In genomic region chr11:61744181-61744580, GRCh38 we compare ENCODE assay signal across 17 cellular contexts. TPM values are rescaled to one million over a fixed set of nuclear protein-coding genes. Genes with fewer than 3 reads are reported as not detected.
DNase-seq lines count a peak whose midpoint lies in the region; ATAC-seq, FAIRE-seq and TF ChIP-seq lines count a peak whose summit lies in the region.
"Had no signal": no experiment of that assay in that cellular context is flagged by ENCODE, and none has a peak within 500 bp of the region (broad histone marks: within the 10 kb centered on the region; RNA-seq: fewer than 3 reads in every experiment).

No MANE protein-coding gene starts in this region.

- intact Hi-C loops in K562 (cut with micrococcal nuclease): no loop called here
- intact Hi-C loops in testis (cut with DNase I; ENCODE audit: low total_unique reads): no loop called here
- intact Hi-C loops in A673 (cut with micrococcal nuclease; ENCODE audit: unreplicated experiment): no loop called here

- no peak overlapping the region for H3K4me3 ChIP-seq in HEK293 (ENCODE audit: low read depth, low read length)
- no peak overlapping the region for H3K4me3 ChIP-seq in K562
- H3K4me3 ChIP-seq in testis: no peak overlapping the region
- H3K4me3 ChIP-seq in A673 (ENCODE audit: low read depth, low read length, poor library complexity, severe bottlenecking): no peak overlapping the region
- H3K4me3 ChIP-seq: GM12878 had no signal

- no peak for TF ChIP-seq RAD21 in K562 (CRISPR knock-in tag; conservative IDR thresholded peaks at IDR 0.05 in 1 of 2, IDR thresholded peaks at IDR 0.05 in 1 of 2)

- no peaks in the 10 kb centered on the region for H3K79me2 ChIP-seq in K562 (ENCODE audit: control insufficient read depth, insufficient read depth, low read length)

- no peak for TF ChIP-seq EP300 in K562 (IDR thresholded peaks at IDR 0.05; ENCODE audit: low read length)

- no peaks in the 10 kb centered on the region for H3K9me3 Mint-ChIP-seq in activated T-cell treated with anti-CD3 and anti-CD28 coated beads, Interleukin-2, amount 50 U/mL, for 24 hours
- H3K9me3 Mint-ChIP-seq: CD4-positive, alpha-beta memory T cell had no signal

- H3K4me1 ChIP-seq in HEK293 (ENCODE audit: control insufficient read depth, insufficient read depth, low read length): no peaks in the 10 kb centered on the region
- H3K4me1 ChIP-seq in K562 (replicated peaks in 1 of 2; ENCODE audit: control insufficient read depth in 2 of 2, insufficient read depth in 2 of 2, low read length in 2 of 2): peaks cover 22 to 82% of the 10 kb centered on the region in 2 experiments
- H3K4me1 ChIP-seq in testis: peaks cover 24% of the 10 kb centered on the region
- no peaks in the 10 kb centered on the region for H3K4me1 ChIP-seq in A673 (ENCODE audit: insufficient read depth, low read length, poor library complexity, severe bottlenecking)

- CTCF ChIA-PET in HEK293 (lab: Yijun Ruan, JAX): interaction anchor here (0.8 to 2.3 kb wide), 3 partner anchors 11 to 46 kb away, joined by 3 to 10 read pairs (median 6); no protein-coding TSS in a partner anchor
- CTCF ChIA-PET in K562 (lab: Yijun Ruan, JAX; ENCODE audit: low intra/inter-chr PET ratio): no interaction called here
- CTCF ChIA-PET in A673 (lab: Charles Lee): interaction anchor here (2.3 kb wide), 1 partner anchor 11 kb away, joined by 10 read pairs; no protein-coding TSS in a partner anchor

- no peaks in the 10 kb centered on the region for H3K4me1 Mint-ChIP-seq in activated T-cell treated with anti-CD3 and anti-CD28 coated beads, Interleukin-2, amount 50 U/mL, for 24 hours (ENCODE audit: low read depth)
- H3K4me1 Mint-ChIP-seq: B cell; CD4-positive, alpha-beta memory T cell had no signal

- no peak overlapping the region for H3K4me2 ChIP-seq in K562 (ENCODE audit: insufficient read depth, low read length)

- WGBS in K562 (ENCODE audit: insufficient coverage, low coverage, missing lambda C conversion rate): 42% methylated on average over 17 of the region's 20 CpGs
- 90 to 94% methylated on average over 11 to 20 of the region's 20 CpGs for WGBS in testis, 2 donors

- H3K36me3 Mint-ChIP-seq in activated T-cell treated with anti-CD3 and anti-CD28 coated beads, Interleukin-2, amount 50 U/mL, for 24 hours (ENCODE audit: low read depth): no peaks in the 10 kb centered on the region
- H3K36me3 Mint-ChIP-seq: CD4-positive, alpha-beta memory T cell had no signal

- peaks cover 11% of the 10 kb centered on the region for H3K27me3 Mint-ChIP-seq in activated T-cell treated with anti-CD3 and anti-CD28 coated beads, Interleukin-2, amount 50 U/mL, for 24 hours

- H3K27me3 ChIP-seq in K562 (ENCODE audit: control insufficient read depth in 2 of 2, insufficient read depth in 2 of 2, low read length in 2 of 2) (no peaks in the 10 kb centered on the region), testis (no peaks in the 10 kb centered on the region), A673 (replicated peaks; ENCODE audit: insufficient read depth, low read depth, low read length, poor library complexity) (no peaks in the 10 kb centered on the region)

- FAIRE-seq in K562 (lab: Jason Lieb, UNC): no peak
- FAIRE-seq: GM12878, GM19239, H54 had no signal

- H3K4me3 Mint-ChIP-seq in activated T-cell treated with anti-CD3 and anti-CD28 coated beads, Interleukin-2, amount 50 U/mL, for 24 hours: no peak overlapping the region
- H3K4me3 Mint-ChIP-seq: B cell; CD4-positive, alpha-beta memory T cell had no signal

- H3K9ac ChIP-seq in K562 (ENCODE audit: insufficient read depth in 1 of 2, low read depth in 2 of 2, low read length in 2 of 2): peak overlapping the region in 1 of 2 experiments; percentile 82; a peak in 2 of 4 replicates

- no peak overlapping the region for H3K27ac Mint-ChIP-seq in activated T-cell treated with anti-CD3 and anti-CD28 coated beads, Interleukin-2, amount 50 U/mL, for 24 hours
- H3K27ac Mint-ChIP-seq: B cell; CD4-positive, alpha-beta memory T cell had no signal

- H3K9me3 ChIP-seq in HEK293 (ENCODE audit: control insufficient read depth, insufficient read depth, low read depth, low read length): no peaks in the 10 kb centered on the region
- H3K9me3 ChIP-seq in K562 (replicated peaks; ENCODE audit: control insufficient read depth, insufficient read depth, low read depth, low read length): no peaks in the 10 kb centered on the region
- H3K9me3 ChIP-seq in testis: no peaks in the 10 kb centered on the region
- no peaks in the 10 kb centered on the region for H3K9me3 ChIP-seq in A673 (ENCODE audit: low read depth, low read length, poor library complexity, severe bottlenecking)

- in situ Hi-C loops in K562 (cut with MboI): no loop called here

- DNase-seq in K562 (ENCODE audit: extremely low read depth in 1 of 4, low spot score in 3 of 4) (no peak), iris pigment epithelial cell (ENCODE audit: low read depth) (peak; percentile 17), testis (no peak), A673 (ENCODE audit: low spot score) (no peak), NK-92 (lab: John Stamatoyannopoulos, UW; ENCODE audit: unreplicated experiment) (no peak)
- DNase-seq in activated T-cell treated with anti-CD3 and anti-CD28 coated beads, Interleukin-2, amount 50 U/mL, for 24 hours: no peak
- DNase-seq: CD4-positive, alpha-beta memory T cell; DMS79; KG1 had no signal

- no peaks in the 10 kb centered on the region for H4K20me1 ChIP-seq in K562 (replicated peaks; ENCODE audit: control insufficient read depth, insufficient read depth, low read length)

- no peaks in the 10 kb centered on the region for H3K9me1 ChIP-seq in K562 (ENCODE audit: control insufficient read depth, insufficient read depth, low read length)

- POLR2A ChIA-PET in HEK293 (lab: Yijun Ruan, JAX): interaction anchor here (1.2 kb wide), 1 partner anchor 26 kb away, joined by 4 read pairs; no protein-coding TSS in a partner anchor
- POLR2A ChIA-PET in K562 (lab: Yijun Ruan, JAX): interaction anchor here (1.5 to 1.7 kb wide), 4 partner anchors 20 to 48 kb away, joined by 5 to 7 read pairs (median 7); partner anchors contain the start of genes FEN1 and TMEM258
- POLR2A ChIA-PET in A673 (lab: Charles Lee; ENCODE audit: low non-redundant PET): no interaction called here

- no peak overlapping the region for H3K27ac ChIP-seq in HEK293 (ENCODE audit: extremely low read depth, low read depth, low read length)
- no peak overlapping the region for H3K27ac ChIP-seq in K562 (ENCODE audit: extremely low read depth, low read depth, low read length)
- peak overlapping the region; percentile 64 to 79 for H3K27ac ChIP-seq in testis
- H3K27ac ChIP-seq in A673 (ENCODE audit: low read depth, low read length, poor library complexity, severe bottlenecking): no peak overlapping the region
- H3K27ac ChIP-seq: C4-2B, HL-60 had no signal

- H2AFZ ChIP-seq in K562 (ENCODE audit: low read depth, low read length): peak overlapping the region; percentile 47; the same call in 1 of the 2 replicates

- BruUV-seq in K562 (replicated peaks; lab: Mats Ljungman, UMichigan) (no TSS peak), A673 (replicated peaks; lab: Mats Ljungman, UMichigan) (no TSS peak)

- H3K36me3 ChIP-seq in HEK293 (ENCODE audit: control insufficient read depth in 2 of 2, insufficient read depth in 1 of 2, low read length in 2 of 2) (peaks cover 0 to 25% of the 10 kb centered on the region in 2 experiments; a peak in 1 of 3 replicates), K562 (ENCODE audit: control insufficient read depth, insufficient read depth, low read length) (no peaks in the 10 kb centered on the region), testis (ENCODE audit: low read depth, missing control alignments) (no peaks in the 10 kb centered on the region), A673 (ENCODE audit: insufficient read depth, low read length, poor library complexity, severe bottlenecking) (peaks cover 4% of the 10 kb centered on the region)

- ATAC-seq in K562: no peak
- ATAC-seq: GM12878, HCT116 had no signal

- TF ChIP-seq CTCF in HEK293 (tag by site-specific recombination; IDR thresholded peaks at IDR 0.05): no peak
- no peak for TF ChIP-seq CTCF in K562 (IDR thresholded peaks at IDR 0.05 in 2 of 3, conservative IDR thresholded peaks at IDR 0.05 in 1 of 3; ENCODE audit: insufficient read depth in 2 of 3, low read depth in 1 of 3, low read length in 3 of 3)
- no peak for TF ChIP-seq CTCF in testis (IDR thresholded peaks at IDR 0.05)
- no peak for TF ChIP-seq CTCF in A673 (conservative IDR thresholded peaks at IDR 0.05; ENCODE audit: low read depth, low read length)

- TF ChIP-seq POLR2A in K562 (conservative IDR thresholded peaks at IDR 0.05) (no peak), testis (IDR thresholded peaks at IDR 0.05) (no peak)

RNA-seq across cellular contexts. Expression of gene MYRF, which starts 8.3 kb away (rescaled TPM):
- 95.5 and 239 TPM in 2 replicates for total RNA-seq in K562 (2011; cell fraction: chromatin; rRNA removed; ENCODE audit: low replicate concordance)
- 109 and 132 TPM in 2 replicates for total RNA-seq in K562 (2011; cell fraction: nucleolus; rRNA removed)
- total RNA-seq in K562 (2011; cell fraction: nucleoplasm; rRNA removed): 92.2 and 107 TPM in 2 replicates
- 7.1 and 11.0 TPM in 2 replicates for total RNA-seq in K562 (2014; rRNA removed)
- 2.6 and 3.3 TPM in 2 replicates for total RNA-seq in K562 (2014; rRNA removed; fragmentation: Illumina TruSeq; extraction: Trizol)
- total RNA-seq in K562 (2015; rRNA removed; fragmentation: Illumina TruSeq; extraction: Trizol): 4.0 and 4.1 TPM in 2 replicates
- total RNA-seq in K562 (2021): 21.4 and 25.8 TPM in 2 replicates
- 10.4 and 16.6 TPM in 2 replicates for polyA plus RNA-seq in K562 (2011; rRNA removed)
- 13.6 and 26.3 TPM in 2 replicates for polyA plus RNA-seq in K562 (2011; cell fraction: cytosol; rRNA removed)
- 104 and 152 TPM in 2 replicates for polyA plus RNA-seq in K562 (2011; cell fraction: nucleus; rRNA removed)
- 14.8 and 25.8 TPM in 2 replicates for polyA plus RNA-seq in K562 (2012)
- 14.7 and 17.8 TPM in 2 replicates for polyA plus RNA-seq in K562 (2014; fragmentation: Illumina TruSeq; extraction: Trizol)
- 1 to 10 TPM; 2.3 TPM for polyA plus RNA-seq in K562 (2014; fragmentation: Nextera tagmentation; extraction: Ambion mirVana)
- polyA plus RNA-seq in K562 (2014; rRNA removed): 15.6 and 17.4 TPM in 2 replicates
- 6.8 and 8.5 TPM in 2 replicates for polyA minus RNA-seq in K562 (2011; rRNA and poly(A)+ RNA removed)
- polyA minus RNA-seq in K562 (2011; cell fraction: cytosol; rRNA and poly(A)+ RNA removed): 22.7 and 23.9 TPM in 2 replicates
- polyA minus RNA-seq in K562 (2011; cell fraction: nucleus; rRNA and poly(A)+ RNA removed): 32.4 and 34.1 TPM in 2 replicates
- total RNA-seq in testis: 10 to 100 TPM in 1 of 2 donors, 1 to 10 TPM in 1; 9.2 to 10.7 TPM
- 15.2 TPM for polyA plus RNA-seq in testis (ENCODE audit: insufficient read depth, low read depth, low replicate concordance)
- total RNA-seq in A673 (2021): 11.2 and 14.6 TPM in 2 replicates

RNA-seq across cellular contexts. Expression of gene TMEM258, which starts 48.2 kb away (rescaled TPM):
- total RNA-seq in K562 (2011; cell fraction: chromatin; rRNA removed; ENCODE audit: low replicate concordance): 88.0 and 142 TPM in 2 replicates
- total RNA-seq in K562 (2011; cell fraction: nucleolus; rRNA removed): 195 and 216 TPM in 2 replicates
- total RNA-seq in K562 (2011; cell fraction: nucleoplasm; rRNA removed): 192 and 237 TPM in 2 replicates
- total RNA-seq in K562 (2014; rRNA removed) (97.2 and 153 TPM in 2 replicates), K562 (2014; rRNA removed; fragmentation: Illumina TruSeq; extraction: Trizol) (227 and 239 TPM in 2 replicates), K562 (2015; rRNA removed; fragmentation: Illumina TruSeq; extraction: Trizol) (221 and 231 TPM in 2 replicates), K562 (2021) (168 and 200 TPM in 2 replicates), testis (10 to 100 TPM; 46.7 to 55.6 TPM), A673 (2021) (138 and 139 TPM in 2 replicates)
- polyA plus RNA-seq in K562 (2011; rRNA removed) (630 and 713 TPM in 2 replicates), K562 (2014; fragmentation: Illumina TruSeq; extraction: Trizol) (213 and 256 TPM in 2 replicates), K562 (2014; fragmentation: Nextera tagmentation; extraction: Ambion mirVana) (100 to 1,000 TPM; 794 to 856 TPM), K562 (2014; rRNA removed) (199 and 268 TPM in 2 replicates), testis (ENCODE audit: insufficient read depth, low read depth, low replicate concordance) (162 TPM)
- polyA plus RNA-seq in K562 (2011; cell fraction: cytosol; rRNA removed): 728 and 1,027 TPM in 2 replicates
- polyA plus RNA-seq in K562 (2011; cell fraction: nucleus; rRNA removed): 254 and 417 TPM in 2 replicates
- polyA plus RNA-seq in K562 (2012): 426 and 696 TPM in 2 replicates
- 155 and 167 TPM in 2 replicates for polyA minus RNA-seq in K562 (2011; rRNA and poly(A)+ RNA removed)
- polyA minus RNA-seq in K562 (2011; cell fraction: cytosol; rRNA and poly(A)+ RNA removed): 111 and 157 TPM in 2 replicates
- polyA minus RNA-seq in K562 (2011; cell fraction: nucleus; rRNA and poly(A)+ RNA removed): 46.0 and 84.9 TPM in 2 replicates

RNA-seq across cellular contexts. Expression of gene FEN1, which starts 48.5 kb away (rescaled TPM):
- total RNA-seq in K562 (2011; cell fraction: chromatin; rRNA removed; ENCODE audit: low replicate concordance): 27.9 and 42.4 TPM in 2 replicates
- 50.0 and 60.9 TPM in 2 replicates for total RNA-seq in K562 (2011; cell fraction: nucleolus; rRNA removed)
- total RNA-seq in K562 (2011; cell fraction: nucleoplasm; rRNA removed): 37.0 and 43.3 TPM in 2 replicates
- 156 and 172 TPM in 2 replicates for total RNA-seq in K562 (2014; rRNA removed)
- 130 and 137 TPM in 2 replicates for total RNA-seq in K562 (2014; rRNA removed; fragmentation: Illumina TruSeq; extraction: Trizol)
- total RNA-seq in K562 (2015; rRNA removed; fragmentation: Illumina TruSeq; extraction: Trizol): 150 and 154 TPM in 2 replicates
- total RNA-seq in K562 (2021): 140 and 150 TPM in 2 replicates
- 91.3 and 124 TPM in 2 replicates for polyA plus RNA-seq in K562 (2011; rRNA removed)
- polyA plus RNA-seq in K562 (2011; cell fraction: cytosol; rRNA removed): 83.9 and 106 TPM in 2 replicates
- 28.7 and 36.3 TPM in 2 replicates for polyA plus RNA-seq in K562 (2011; cell fraction: nucleus; rRNA removed)
- 122 and 124 TPM in 2 replicates for polyA plus RNA-seq in K562 (2012)
- polyA plus RNA-seq in K562 (2014; fragmentation: Illumina TruSeq; extraction: Trizol): 138 and 146 TPM in 2 replicates
- polyA plus RNA-seq in K562 (2014; fragmentation: Nextera tagmentation; extraction: Ambion mirVana): 10 to 100 TPM; 58.1 to 86.8 TPM
- 132 and 136 TPM in 2 replicates for polyA plus RNA-seq in K562 (2014; rRNA removed)
- 77.5 and 111 TPM in 2 replicates for polyA minus RNA-seq in K562 (2011; rRNA and poly(A)+ RNA removed)
- polyA minus RNA-seq in K562 (2011; cell fraction: cytosol; rRNA and poly(A)+ RNA removed): 54.2 and 76.3 TPM in 2 replicates
- polyA minus RNA-seq in K562 (2011; cell fraction: nucleus; rRNA and poly(A)+ RNA removed): 29.8 and 34.1 TPM in 2 replicates
- 10 to 100 TPM; 22.7 to 31.5 TPM for total RNA-seq in testis
- polyA plus RNA-seq in testis (ENCODE audit: insufficient read depth, low read depth, low replicate concordance): 27.3 TPM
- 140 and 152 TPM in 2 replicates for total RNA-seq in A673 (2021)

Comparison
In these comparisons a context has a peak if more than half of its experiments do, and no peak if none do; other contexts are left out.
1. H3K27ac ChIP-seq: peak in testis (2 of 2); none in HEK293 (single experiment), K562 (single experiment) and A673 (single experiment).